8 cellular contexts compared by ENCODE assay signal in the genomic region with DNA sequence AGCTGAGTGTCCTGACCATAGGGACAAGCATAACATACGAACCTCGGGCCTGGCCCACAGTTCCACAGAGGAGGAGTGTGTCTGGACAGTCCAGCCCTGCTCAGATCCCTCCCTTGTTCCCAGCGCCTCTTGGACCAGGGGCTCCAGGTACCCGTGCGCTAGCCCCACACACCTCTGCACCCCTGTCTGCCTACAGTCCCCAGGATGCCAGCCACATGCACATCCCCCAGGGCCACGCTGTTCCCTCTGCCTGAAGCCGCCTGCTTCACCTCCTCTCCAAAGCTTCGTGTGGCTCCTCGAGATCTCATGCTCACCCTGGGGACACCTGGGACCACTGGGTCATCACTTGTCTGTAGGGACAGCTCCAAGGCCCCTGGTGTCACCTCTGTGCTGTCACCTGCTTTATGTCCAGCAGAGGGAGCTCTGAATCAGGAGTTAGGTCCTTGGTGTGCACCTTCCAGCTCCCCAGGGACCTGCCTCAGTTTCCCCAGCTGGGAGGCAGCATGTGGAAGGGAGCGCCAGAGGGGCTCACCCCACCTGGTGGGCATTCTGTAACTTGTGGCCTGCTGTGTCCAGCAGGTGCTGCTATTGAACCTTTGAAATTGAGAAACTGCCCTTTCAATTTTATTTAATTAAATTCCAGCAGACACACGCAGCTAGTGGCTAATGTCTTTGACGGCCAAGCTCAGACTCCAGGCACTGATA. TPM values are rescaled to one million over a fixed set of nuclear protein-coding genes. Genes with fewer than 3 reads are reported as not detected.
DNase-seq lines count a peak whose midpoint lies in the region; ATAC-seq and TF ChIP-seq lines count a peak whose summit lies in the region.

No MANE protein-coding gene starts in this region.

- H3K9me3 Mint-ChIP-seq in stimulated activated effector memory CD8-positive, alpha-beta T cell treated with anti-CD3 and anti-CD28 coated beads, Interleukin-12 subunit alpha, Interleukin-12 subunit beta, amount 100 ng/mL, for 72 hours, result no peaks in the 10 kb centered on the region

- no peaks in the 10 kb centered on the region for H3K36me3 ChIP-seq in BJ (ENCODE audit: control insufficient read depth, insufficient read depth, low read length)

- intact Hi-C loops in left colon (cut with DNase I, micrococcal nuclease), result no loop called here

- CTCF ChIA-PET in BJ (lab: Yijun Ruan, JAX), result interaction anchor here (0.5 to 4.6 kb wide), 39 partner anchors 7 to 767 kb away, joined by 3 to 83 read pairs (median 6); partner anchors contain the start of genes ARFGAP1, BIRC7 and COL20A1

- H3K4me1 Mint-ChIP-seq in stimulated activated effector memory CD8-positive, alpha-beta T cell treated with anti-CD3 and anti-CD28 coated beads, Interleukin-12 subunit alpha, Interleukin-12 subunit beta, amount 100 ng/mL, for 72 hours, result peaks cover 6% of the 10 kb centered on the region

- POLR2A ChIA-PET in BJ (lab: Charles Lee), result no interaction called here

- no peak overlapping the region for H3K27ac Mint-ChIP-seq in stimulated activated effector memory CD8-positive, alpha-beta T cell treated with anti-CD3 and anti-CD28 coated beads, Interleukin-12 subunit alpha, Interleukin-12 subunit beta, amount 100 ng/mL, for 72 hours

- peak; percentile 82 for TF ChIP-seq CTCF in BJ (IDR thresholded peaks at IDR 0.05; ENCODE audit: insufficient read depth, low read depth, low read length)

- no peak for DNase-seq in BJ (ENCODE audit: low read depth)
- peak; percentile 37 for DNase-seq in H4 (ENCODE audit: low spot score)
- peak; percentile 57 for DNase-seq in astrocyte of the hippocampus (ENCODE audit: low read depth, low spot score)
- peak in 1 of 2 donors; percentile 45 for DNase-seq in left colon
- peak; percentile 36 to 74 for DNase-seq in stimulated activated effector memory CD8-positive, alpha-beta T cell treated with anti-CD3 and anti-CD28 coated beads, Interleukin-12 subunit alpha, Interleukin-12 subunit beta, amount 100 ng/mL, for 72 hours (ENCODE audit: low spot score in 2 of 2)
- no peak for DNase-seq in NCI-H187 (lab: John Stamatoyannopoulos, UW)

- ATAC-seq in SK-N-SH treated with all-trans-retinoic acid at 6 μM for 48 hours (peak; percentile 66), left colon (peak; percentile 67), GM21447 (IDR thresholded peaks at IDR 0.05; ENCODE audit: unreplicated experiment) (no peak)
- peak; percentile 54 for ATAC-seq in stimulated activated effector memory CD8-positive, alpha-beta T cell treated with anti-CD3 and anti-CD28 coated beads, Interleukin-12 subunit alpha, Interleukin-12 subunit beta, amount 100 ng/mL, for 72 hours

- no peak overlapping the region for H3K4me3 ChIP-seq in BJ (ENCODE audit: low read depth, low read length)

- no peak overlapping the region for H3K4me3 Mint-ChIP-seq in stimulated activated effector memory CD8-positive, alpha-beta T cell treated with anti-CD3 and anti-CD28 coated beads, Interleukin-12 subunit alpha, Interleukin-12 subunit beta, amount 100 ng/mL, for 72 hours

- no peaks in the 10 kb centered on the region for H3K36me3 Mint-ChIP-seq in stimulated activated effector memory CD8-positive, alpha-beta T cell treated with anti-CD3 and anti-CD28 coated beads, Interleukin-12 subunit alpha, Interleukin-12 subunit beta, amount 100 ng/mL, for 72 hours

- H3K27me3 ChIP-seq in BJ (ENCODE audit: control insufficient read depth, insufficient read depth, low read length), result peaks cover 12% of the 10 kb centered on the region

TF ChIP-seq in SK-N-SH treated with all-trans-retinoic acid at 6 μM for 48 hours, 23 proteins besides CTCF, POLR2A, EP300 and RAD21:
- no peak for TF ChIP-seq PATZ1 (CRISPR knock-in tag; IDR thresholded peaks at IDR 0.05; ENCODE audit: borderline replicate concordance)
- no peak for TF ChIP-seq ZNF8 (CRISPR knock-in tag; IDR thresholded peaks at IDR 0.05)
- no peak for TF ChIP-seq ZFP30 (CRISPR knock-in tag; IDR thresholded peaks at IDR 0.05)
- TF ChIP-seq TSHZ2 (CRISPR knock-in tag; IDR thresholded peaks at IDR 0.05), result no peak
- TF ChIP-seq ZFP3 (CRISPR knock-in tag; IDR thresholded peaks at IDR 0.05), result no peak
- no peak for TF ChIP-seq ARNTL (CRISPR knock-in tag; IDR thresholded peaks at IDR 0.05; ENCODE audit: borderline replicate concordance, low read depth)
- no peak for TF ChIP-seq PPARA (CRISPR knock-in tag; IDR thresholded peaks at IDR 0.05; ENCODE audit: borderline replicate concordance)
TF ChIP-seq in SK-N-SH treated with all-trans-retinoic acid at 6 μM for 48 hours: peak in this region for 0.

RNA-seq across cellular contexts. Expression of gene YTHDF1, which starts 7.3 kb away (rescaled TPM):
- 17.5 and 19.1 TPM in 2 replicates for polyA plus RNA-seq in BJ (2011; rRNA removed)
- 16.8 and 21.4 TPM in 2 replicates for polyA minus RNA-seq in BJ (2011; rRNA and poly(A)+ RNA removed)
- 16.2 and 16.7 TPM in 2 replicates for total RNA-seq in H4 (2014; rRNA removed; shearing (Covaris generic))
- 10 to 100 TPM; 32.8 to 37.8 TPM for total RNA-seq in left colon

RNA-seq across cellular contexts. Expression of gene BIRC7, which starts 12.4 kb away (rescaled TPM):
- polyA plus RNA-seq in BJ (2011; rRNA removed), result not detected in 2 replicates
- not detected in 2 replicates for polyA minus RNA-seq in BJ (2011; rRNA and poly(A)+ RNA removed)
- 0.14 TPM in 1 of 2 replicates, not detected in the other for total RNA-seq in H4 (2014; rRNA removed; shearing (Covaris generic))
- total RNA-seq in left colon, result under 1 TPM in 1 of 2 donors, not detected in 1; 0.25 TPM

RNA-seq across cellular contexts. Expression of gene NKAIN4, which starts 31.0 kb away (rescaled TPM):
- not detected in 2 replicates for polyA plus RNA-seq in BJ (2011; rRNA removed)
- polyA minus RNA-seq in BJ (2011; rRNA and poly(A)+ RNA removed), result not detected in 2 replicates
- total RNA-seq in H4 (2014; rRNA removed; shearing (Covaris generic)), result 0.78 TPM in 1 of 2 replicates, not detected in the other
- total RNA-seq in left colon, result under 1 TPM in 1 of 2 donors, not detected in 1; 0.27 TPM

RNA-seq across cellular contexts. Expression of gene ARFGAP1, which starts 49.3 kb away (rescaled TPM):
- polyA plus RNA-seq in BJ (2011; rRNA removed), result 49.8 and 76.5 TPM in 2 replicates
- 73.8 and 91.3 TPM in 2 replicates for polyA minus RNA-seq in BJ (2011; rRNA and poly(A)+ RNA removed)
- 17.0 and 19.6 TPM in 2 replicates for total RNA-seq in H4 (2014; rRNA removed; shearing (Covaris generic))
- total RNA-seq in left colon, result 10 to 100 TPM; 67.4 to 95.2 TPM

Comparison
In these comparisons a context has a peak if more than half of its experiments do, and no peak if none do; other contexts are left out.
1. DNase-seq: peak in H4 (single experiment), astrocyte of the hippocampus (single experiment) and stimulated activated effector memory CD8-positive, alpha-beta T cell treated with anti-CD3 and anti-CD28 coated beads, Interleukin-12 subunit alpha, Interleukin-12 subunit beta, amount 100 ng/mL, for 72 hours (2 of 2); none in BJ (single experiment) and NCI-H187 (0 of 2).